ENCODE assay signal across 8 cellular contexts in the genomic region with DNA sequence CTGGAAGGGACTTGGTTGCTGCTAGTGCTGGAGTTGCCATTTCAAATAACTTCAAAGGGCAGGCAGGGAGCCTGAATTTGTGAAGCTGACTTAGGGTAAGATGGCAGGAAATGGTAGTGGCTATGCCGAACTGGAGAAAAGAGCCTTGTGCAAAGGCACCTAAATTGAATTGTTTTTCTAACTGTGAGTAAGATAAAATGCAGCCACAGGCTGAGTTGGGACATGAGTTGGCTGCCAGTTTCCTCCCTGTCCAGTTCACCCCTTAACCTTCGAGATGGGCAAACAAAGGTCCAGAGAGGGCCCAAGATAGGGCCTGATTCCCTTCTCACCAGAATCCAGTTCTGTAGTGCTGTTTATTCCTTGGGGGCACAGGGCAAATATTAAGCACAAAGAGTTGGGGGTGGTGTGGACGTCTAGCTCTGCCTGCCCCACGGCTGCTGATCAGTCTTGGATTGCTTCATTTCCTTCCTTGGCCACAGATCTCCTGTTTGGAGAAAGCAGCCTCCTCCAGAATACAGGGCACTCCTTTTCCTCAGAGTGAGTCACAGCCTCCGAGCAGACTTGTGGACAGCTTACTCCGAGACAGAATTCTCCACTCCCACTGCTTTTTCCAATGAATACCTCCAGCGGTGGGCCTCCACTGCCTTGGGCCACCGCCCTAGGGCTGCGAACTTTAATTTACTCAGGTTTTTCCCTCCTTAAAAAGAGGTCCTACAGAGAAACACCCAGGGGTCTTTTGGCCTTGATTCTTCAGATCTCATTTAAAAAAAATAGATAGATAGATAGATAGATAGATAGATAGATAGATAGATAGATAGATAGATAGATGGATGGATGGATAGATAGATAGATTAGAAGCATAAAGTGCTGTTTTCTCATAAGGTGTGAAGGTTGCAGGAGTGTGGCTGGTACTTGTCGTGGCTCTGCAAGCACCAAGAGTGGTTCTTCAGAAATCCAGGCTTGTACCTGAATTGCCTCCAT. TPM values are rescaled to one million over a fixed set of nuclear protein-coding genes. Genes with fewer than 3 reads are reported as not detected.
DNase-seq lines count a peak whose midpoint lies in the region; TF ChIP-seq lines count a peak whose summit lies in the region.

No MANE protein-coding gene starts in this region.

- no peaks in the 10 kb centered on the region for H3K9me2 ChIP-seq in SU-DHL-6 (replicated peaks; ENCODE audit: insufficient read depth, low read length)

- H3K4me2 ChIP-seq in SU-DHL-6 (ENCODE audit: low read depth, low read length, poor library complexity, severe bottlenecking), result no peak overlapping the region

- H3K36me3 ChIP-seq in SU-DHL-6 (ENCODE audit: low read length), result no peaks in the 10 kb centered on the region
- H3K36me3 ChIP-seq in esophagus (ENCODE audit: control insufficient read depth in 2 of 2, insufficient read depth in 2 of 2, low read length in 1 of 2), result no peaks in the 10 kb centered on the region
- H3K36me3 ChIP-seq in WERI-Rb-1, result no peaks in the 10 kb centered on the region

- DNase-seq in HFFc6, result peak; percentile 96
- peak; percentile 59 for DNase-seq in occipital lobe (lab: John Stamatoyannopoulos, UW)
- no peak for DNase-seq in WERI-Rb-1
- no peak for DNase-seq in DMS 273 treated with DMSO at 0.1 percent for 48 hours (lab: John Stamatoyannopoulos, UW)
- no peak for DNase-seq in HuH-7.5 (ENCODE audit: low spot score)
- no peak for DNase-seq in NCI-H748 treated with DMSO at 0.1 percent for 48 hours (lab: John Stamatoyannopoulos, UW)

- H3K27ac ChIP-seq in SU-DHL-6 (ENCODE audit: low read depth, low read length) (no peak overlapping the region), esophagus (ENCODE audit: low read depth in 2 of 2, low read length in 1 of 2) (peak overlapping the region; percentile 55 to 86), WERI-Rb-1 (no peak overlapping the region)

- H3K27me3 Mint-ChIP-seq in HFFc6 (ENCODE audit: insufficient read depth), result peaks cover 3% of the 10 kb centered on the region

- H3F3A ChIP-seq in SU-DHL-6 (ENCODE audit: insufficient read depth), result no peaks in the 10 kb centered on the region

- H3K4me3 ChIP-seq in SU-DHL-6 (ENCODE audit: insufficient read depth, low read length, poor library complexity, severe bottlenecking), result no peak overlapping the region
- no peak overlapping the region for H3K4me3 ChIP-seq in esophagus (ENCODE audit: low read depth in 1 of 2, low read length in 2 of 2)
- no peak overlapping the region for H3K4me3 ChIP-seq in WERI-Rb-1 (ENCODE audit: low read depth, low read length)

- H3K9me3 Mint-ChIP-seq in HFFc6, result no peaks in the 10 kb centered on the region

- H3K4me3 Mint-ChIP-seq in HFFc6, result peak overlapping the region; percentile 86

- H3K27me3 ChIP-seq in SU-DHL-6 (ENCODE audit: low read length) (no peaks in the 10 kb centered on the region), esophagus (ENCODE audit: control insufficient read depth in 1 of 2, insufficient read depth in 2 of 2, low read length in 2 of 2) (no peaks in the 10 kb centered on the region), WERI-Rb-1 (ENCODE audit: insufficient read depth, low read depth, severe bottlenecking) (no peaks in the 10 kb centered on the region)

- no peaks in the 10 kb centered on the region for H3K9me3 ChIP-seq in SU-DHL-6 (ENCODE audit: insufficient read depth, low read length)
- H3K9me3 ChIP-seq in esophagus (ENCODE audit: control insufficient read depth in 2 of 2, insufficient read depth in 1 of 2, low read depth in 1 of 2, low read length in 1 of 2), result no peaks in the 10 kb centered on the region
- H3K9me3 ChIP-seq in WERI-Rb-1 (ENCODE audit: severe bottlenecking), result no peaks in the 10 kb centered on the region

- no peaks in the 10 kb centered on the region for H4K20me1 ChIP-seq in SU-DHL-6 (ENCODE audit: low read depth, low read length)

- peak overlapping the region; percentile 14 for H2AFZ ChIP-seq in SU-DHL-6 (ENCODE audit: low read depth, low read length, severe bottlenecking)

- H3K4me1 Mint-ChIP-seq in HFFc6 (ENCODE audit: low read depth), result peaks cover 92% of the 10 kb centered on the region

- H3K36me3 Mint-ChIP-seq in HFFc6 (ENCODE audit: low read depth), result no peaks in the 10 kb centered on the region

- peaks cover 0 to 7% of the 10 kb centered on the region in 2 donors for H3K4me1 ChIP-seq in esophagus (ENCODE audit: control insufficient read depth in 2 of 2, insufficient read depth in 2 of 2, low read length in 1 of 2)

- H3K27ac Mint-ChIP-seq in HFFc6, result peak overlapping the region; percentile 90

- H3K79me2 ChIP-seq in SU-DHL-6 (ENCODE audit: insufficient read depth, low read length), result no peaks in the 10 kb centered on the region

- no peak overlapping the region for H3K9ac ChIP-seq in SU-DHL-6 (ENCODE audit: low read length)

- no peak for TF ChIP-seq CTCF in HFFc6 (IDR thresholded peaks at IDR 0.05)
- TF ChIP-seq CTCF in SU-DHL-6 (IDR thresholded peaks at IDR 0.05; ENCODE audit: insufficient read depth, low read length, poor library complexity, severe bottlenecking), result no peak
- TF ChIP-seq CTCF in WERI-Rb-1 (IDR thresholded peaks at IDR 0.05; ENCODE audit: low read depth, low read length), result no peak

- 42 to 49% methylated on average over 10 of the region's 10 CpGs for WGBS in esophagus, 2 donors

RNA-seq across cellular contexts. Expression of a gene that starts 18.4 kb away (rescaled TPM):
- 100 to 1,000 TPM; 147 to 225 (median 195) TPM for total RNA-seq in HFFc6 (2021; fragmentation: NEBNext Ultra II Directional; extraction: Animal tissue kit (Norgen Biotek cat#: 25700))
- 10 to 100 TPM; 10.1 to 10.4 TPM for polyA plus RNA-seq in esophagus
- 34.2 TPM for total RNA-seq in occipital lobe

RNA-seq across cellular contexts. Expression of a gene that starts 42.9 kb away (rescaled TPM):
- total RNA-seq in HFFc6 (2021; fragmentation: NEBNext Ultra II Directional; extraction: Animal tissue kit (Norgen Biotek cat#: 25700)), result 10 to 100 TPM; 26.9 to 43.2 (median 32.6) TPM
- polyA plus RNA-seq in esophagus, result 10 to 100 TPM; 26.7 to 37.3 TPM
- total RNA-seq in occipital lobe, result 4.8 TPM

Comparison
In these comparisons a context has a peak if more than half of its experiments do, and no peak if none do; other contexts are left out.
1. DNase-seq: peak in HFFc6 (single experiment) and occipital lobe (single experiment); none in WERI-Rb-1 (single experiment), DMS 273 treated with DMSO at 0.1 percent for 48 hours (single experiment), HuH-7.5 (single experiment) and NCI-H748 treated with DMSO at 0.1 percent for 48 hours (single experiment).
2. H3K27ac ChIP-seq: peak in esophagus (2 of 2); none in SU-DHL-6 (single experiment) and WERI-Rb-1 (single experiment).